ENCODE assay signal across 2 cellular contexts in the genomic region with DNA sequence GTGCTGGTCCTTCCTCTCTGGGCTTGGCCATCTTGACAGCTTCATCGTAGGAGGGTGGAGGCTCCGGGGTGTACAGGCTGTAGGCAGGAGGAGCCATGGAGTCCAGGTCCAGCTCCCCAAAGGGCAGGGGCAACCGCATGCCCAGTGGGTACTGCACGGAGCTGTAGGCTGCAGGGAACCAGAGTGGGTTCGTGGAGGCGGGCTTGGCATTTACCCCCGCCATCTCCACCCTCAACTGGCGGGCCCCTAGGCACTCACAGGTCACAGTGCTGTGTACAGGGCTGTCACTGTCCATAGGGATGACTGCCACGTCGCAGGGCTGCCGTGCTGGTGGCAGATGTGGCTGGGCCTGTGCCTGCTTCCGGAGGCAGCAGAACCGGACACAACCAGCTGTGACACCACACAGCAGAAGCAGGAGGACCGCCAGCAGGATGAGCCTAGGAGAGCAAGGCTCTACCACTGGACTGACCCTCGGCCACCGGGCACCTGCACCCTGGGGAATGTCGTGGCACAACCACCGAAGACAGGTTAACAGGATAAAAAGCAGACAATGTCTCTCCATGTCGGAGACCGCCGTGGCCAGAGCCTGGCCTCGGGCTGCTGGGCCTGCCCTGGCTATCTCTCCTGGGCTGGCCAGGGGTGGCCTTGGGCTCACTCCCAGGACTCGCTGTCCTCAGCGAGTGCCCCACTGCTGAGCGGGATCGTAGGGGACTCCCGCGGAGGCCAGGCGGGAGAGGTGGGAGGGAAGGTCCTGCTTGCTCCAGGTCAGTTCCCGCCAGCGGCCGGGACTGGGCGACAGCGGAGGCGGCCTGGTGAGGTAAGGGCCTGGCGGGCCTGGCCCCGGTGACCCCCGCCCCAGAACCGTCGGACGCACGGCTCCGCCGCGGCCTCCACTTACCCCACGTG.
TF ChIP-seq lines count a peak whose summit lies in the region.

No MANE protein-coding gene starts in this region.

TF ChIP-seq in A549, 52 proteins besides CTCF, POLR2A, EP300 and RAD21:
- TF ChIP-seq CBX2 (IDR thresholded peaks at IDR 0.05; ENCODE audit: borderline replicate concordance, low read depth) (no peak), MYC (IDR thresholded peaks at IDR 0.05; ENCODE audit: borderline replicate concordance, low read length) (no peak), RNF2 (IDR thresholded peaks at IDR 0.05; ENCODE audit: borderline replicate concordance, low read depth) (no peak), CHD4 (IDR thresholded peaks at IDR 0.05; ENCODE audit: borderline replicate concordance) (no peak), SREBF2 (IDR thresholded peaks at IDR 0.05) (no peak), FOSB (CRISPR knock-in tag; IDR thresholded peaks at IDR 0.05) (no peak), HOXA7 (CRISPR knock-in tag; IDR thresholded peaks at IDR 0.05) (no peak), ZC3H11A (IDR thresholded peaks at IDR 0.05) (no peak), CEBPB (IDR thresholded peaks at IDR 0.05) (no peak), JUNB (IDR thresholded peaks at IDR 0.05) (no peak)
TF ChIP-seq in A549: peak in this region for 0.

TF ChIP-seq in IMR-90, 13 proteins besides CTCF, POLR2A, EP300 and RAD21:
- TF ChIP-seq, protein P1, sequence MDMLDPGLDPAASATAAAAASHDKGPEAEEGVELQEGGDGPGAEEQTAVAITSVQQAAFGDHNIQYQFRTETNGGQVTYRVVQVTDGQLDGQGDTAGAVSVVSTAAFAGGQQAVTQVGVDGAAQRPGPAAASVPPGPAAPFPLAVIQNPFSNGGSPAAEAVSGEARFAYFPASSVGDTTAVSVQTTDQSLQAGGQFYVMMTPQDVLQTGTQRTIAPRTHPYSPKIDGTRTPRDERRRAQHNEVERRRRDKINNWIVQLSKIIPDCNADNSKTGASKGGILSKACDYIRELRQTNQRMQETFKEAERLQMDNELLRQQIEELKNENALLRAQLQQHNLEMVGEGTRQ (IDR thresholded peaks at IDR 0.05; ENCODE audit: low read depth, low read length), result no peak
- TF ChIP-seq MAFK (IDR thresholded peaks at IDR 0.05; ENCODE audit: low read depth, low read length) (no peak), CHD1 (IDR thresholded peaks at IDR 0.05; ENCODE audit: low read depth, low read length) (no peak), CEBPB (IDR thresholded peaks at IDR 0.05; ENCODE audit: low read depth, low read length) (no peak), MAZ (IDR thresholded peaks at IDR 0.05; ENCODE audit: borderline replicate concordance, low read depth, low read length) (no peak)
- TF ChIP-seq, protein P2, sequence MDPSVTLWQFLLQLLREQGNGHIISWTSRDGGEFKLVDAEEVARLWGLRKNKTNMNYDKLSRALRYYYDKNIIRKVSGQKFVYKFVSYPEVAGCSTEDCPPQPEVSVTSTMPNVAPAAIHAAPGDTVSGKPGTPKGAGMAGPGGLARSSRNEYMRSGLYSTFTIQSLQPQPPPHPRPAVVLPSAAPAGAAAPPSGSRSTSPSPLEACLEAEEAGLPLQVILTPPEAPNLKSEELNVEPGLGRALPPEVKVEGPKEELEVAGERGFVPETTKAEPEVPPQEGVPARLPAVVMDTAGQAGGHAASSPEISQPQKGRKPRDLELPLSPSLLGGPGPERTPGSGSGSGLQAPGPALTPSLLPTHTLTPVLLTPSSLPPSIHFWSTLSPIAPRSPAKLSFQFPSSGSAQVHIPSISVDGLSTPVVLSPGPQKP (IDR thresholded peaks at IDR 0.05; ENCODE audit: borderline replicate concordance, low read depth, low read length), result no peak
TF ChIP-seq in IMR-90: peak in this region for 0.
